Comparison of ENCODE assay signal across 1 cellular context in the genomic region with DNA sequence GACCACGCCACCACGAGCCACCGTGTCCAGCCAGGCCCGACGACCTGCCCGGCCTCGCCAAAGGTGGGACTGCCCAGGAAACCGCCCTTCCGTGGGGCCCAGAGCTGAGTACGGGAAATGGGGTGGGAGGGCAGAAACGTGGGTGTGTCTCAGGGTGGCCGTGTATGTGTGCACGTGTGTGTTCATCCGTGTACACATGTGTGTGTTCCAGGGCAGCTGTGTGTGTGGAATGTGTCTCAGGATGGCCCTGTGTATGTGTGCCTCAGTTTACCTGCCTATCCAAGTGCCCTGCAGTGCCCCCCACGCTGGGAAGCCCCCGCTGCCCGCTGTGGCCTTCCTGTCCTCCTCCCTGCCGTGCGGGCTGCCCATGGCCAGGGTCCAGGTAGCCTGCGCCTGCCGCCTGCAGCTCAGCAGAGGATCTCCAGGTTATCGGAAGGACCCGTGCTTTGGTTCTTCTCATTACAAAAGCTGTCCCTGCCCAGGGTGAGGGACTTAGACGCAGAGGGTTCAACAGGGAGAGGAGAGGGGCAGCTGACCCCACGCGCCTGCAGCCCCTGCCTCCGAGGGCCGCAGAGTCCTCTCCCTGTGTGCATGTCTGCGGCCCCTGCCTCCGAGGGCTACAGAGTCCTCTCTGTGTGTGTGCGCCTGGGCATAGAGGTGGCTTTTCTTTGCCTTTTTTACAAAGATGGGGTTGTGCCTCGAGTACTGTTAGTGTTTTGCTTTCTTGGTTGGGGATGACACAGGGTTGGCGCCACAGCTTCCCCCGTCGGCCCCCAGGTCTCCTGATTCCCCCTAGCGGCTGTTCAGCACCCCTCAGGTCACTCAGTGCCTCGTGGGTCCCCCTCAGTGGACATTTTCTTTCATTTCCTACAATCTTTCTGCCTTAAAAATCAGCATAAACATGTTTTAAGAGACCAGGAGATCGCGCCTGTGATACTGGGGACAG.
TF ChIP-seq lines count a peak whose summit lies in the region.

No MANE protein-coding gene starts in this region.

TF ChIP-seq in GM23338, 12 proteins besides CTCF, POLR2A, EP300 and RAD21 (continued from another document):
- TF ChIP-seq, protein P1, sequence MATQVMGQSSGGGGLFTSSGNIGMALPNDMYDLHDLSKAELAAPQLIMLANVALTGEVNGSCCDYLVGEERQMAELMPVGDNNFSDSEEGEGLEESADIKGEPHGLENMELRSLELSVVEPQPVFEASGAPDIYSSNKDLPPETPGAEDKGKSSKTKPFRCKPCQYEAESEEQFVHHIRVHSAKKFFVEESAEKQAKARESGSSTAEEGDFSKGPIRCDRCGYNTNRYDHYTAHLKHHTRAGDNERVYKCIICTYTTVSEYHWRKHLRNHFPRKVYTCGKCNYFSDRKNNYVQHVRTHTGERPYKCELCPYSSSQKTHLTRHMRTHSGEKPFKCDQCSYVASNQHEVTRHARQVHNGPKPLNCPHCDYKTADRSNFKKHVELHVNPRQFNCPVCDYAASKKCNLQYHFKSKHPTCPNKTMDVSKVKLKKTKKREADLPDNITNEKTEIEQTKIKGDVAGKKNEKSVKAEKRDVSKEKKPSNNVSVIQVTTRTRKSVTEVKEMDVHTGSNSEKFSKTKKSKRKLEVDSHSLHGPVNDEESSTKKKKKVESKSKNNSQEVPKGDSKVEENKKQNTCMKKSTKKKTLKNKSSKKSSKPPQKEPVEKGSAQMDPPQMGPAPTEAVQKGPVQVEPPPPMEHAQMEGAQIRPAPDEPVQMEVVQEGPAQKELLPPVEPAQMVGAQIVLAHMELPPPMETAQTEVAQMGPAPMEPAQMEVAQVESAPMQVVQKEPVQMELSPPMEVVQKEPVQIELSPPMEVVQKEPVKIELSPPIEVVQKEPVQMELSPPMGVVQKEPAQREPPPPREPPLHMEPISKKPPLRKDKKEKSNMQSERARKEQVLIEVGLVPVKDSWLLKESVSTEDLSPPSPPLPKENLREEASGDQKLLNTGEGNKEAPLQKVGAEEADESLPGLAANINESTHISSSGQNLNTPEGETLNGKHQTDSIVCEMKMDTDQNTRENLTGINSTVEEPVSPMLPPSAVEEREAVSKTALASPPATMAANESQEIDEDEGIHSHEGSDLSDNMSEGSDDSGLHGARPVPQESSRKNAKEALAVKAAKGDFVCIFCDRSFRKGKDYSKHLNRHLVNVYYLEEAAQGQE (IDR thresholded peaks at IDR 0.05; ENCODE audit: unreplicated experiment) = no peak
- TF ChIP-seq JUNB (IDR thresholded peaks at IDR 0.05; ENCODE audit: unreplicated experiment) = no peak
